In the genomic region with DNA sequence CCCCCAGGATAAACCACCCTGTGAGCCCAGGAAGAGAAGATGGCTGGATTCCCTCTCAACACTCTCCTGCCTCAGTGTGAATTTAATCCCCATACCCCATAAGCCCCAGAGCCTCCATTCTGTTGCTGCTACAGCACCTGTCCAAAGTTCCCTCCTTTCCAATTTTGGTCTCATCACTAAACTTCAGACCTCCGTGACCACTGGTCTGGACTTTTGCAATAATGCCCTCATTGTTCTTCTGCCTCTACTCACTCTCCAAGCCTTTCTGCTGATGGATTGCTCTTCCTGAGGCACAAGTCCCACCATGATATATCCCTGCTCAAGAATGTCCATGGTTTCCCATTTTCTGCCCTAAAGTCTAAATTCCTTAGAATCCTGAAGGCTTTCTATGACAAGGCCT, we compare ENCODE assay signal across 27 cellular contexts.
DNase-seq lines count a peak whose midpoint lies in the region; ATAC-seq, FAIRE-seq and TF ChIP-seq lines count a peak whose summit lies in the region.
"Had no signal": no experiment of that assay in that cellular context is flagged by ENCODE, and none has a peak within 500 bp of the region (broad histone marks: within the 10 kb centered on the region; RNA-seq: fewer than 3 reads in every experiment).

No MANE protein-coding gene starts in this region.

- no peaks in the 10 kb centered on the region for H3K9me3 Mint-ChIP-seq in nephron
- no peaks in the 10 kb centered on the region for H3K9me3 Mint-ChIP-seq in activated CD4-positive, alpha-beta T cell treated with anti-CD3 and anti-CD28 coated beads for 36 hours (ENCODE audit: low read depth)
- H3K9me3 Mint-ChIP-seq: CD8-positive, alpha-beta memory T cell had no signal

- peak; percentile 59 for DNase-seq in HepG2 (ENCODE audit: low spot score)
- no peak for DNase-seq in right lobe of liver
- DNase-seq in caudate nucleus (lab: John Stamatoyannopoulos, UW): no peak
- no peak for DNase-seq in COR-L47 (lab: John Stamatoyannopoulos, UW)
- no peak for DNase-seq in activated CD4-positive, alpha-beta T cell treated with anti-CD3 and anti-CD28 coated beads for 36 hours
- DNase-seq: 8988T; AML-193; C1 segment of cervical spinal cord; CD8-positive, alpha-beta memory T cell; DMS53; GDM1; KG1; NCI-H1092 treated with DMSO at 0.1 percent for 48 hours; NCI-H146; NCI-H2029; NCI-H345; NCI-H524; NCI-H82; SW 1271 had no signal

- H3K27ac Mint-ChIP-seq in nephron: peak overlapping the region in 2 of 3 experiments; percentile 7 to 79
- H3K27ac Mint-ChIP-seq in activated CD4-positive, alpha-beta T cell treated with anti-CD3 and anti-CD28 coated beads for 36 hours: no peak overlapping the region

- peaks cover 74% of the 10 kb centered on the region for H3K79me2 ChIP-seq in HepG2 (ENCODE audit: insufficient read depth, low read length)

- no peak for FAIRE-seq in HepG2 (lab: Jason Lieb, UNC)
- FAIRE-seq: D721Med, GM19239 had no signal

- TF ChIP-seq EP300 in HepG2 (IDR thresholded peaks at IDR 0.05; ENCODE audit: low read depth in 2 of 2, low read length in 2 of 2) (no peak), HepG2 (CRISPR knock-in tag; IDR thresholded peaks at IDR 0.05; ENCODE audit: borderline replicate concordance) (no peak)

- TF ChIP-seq CTCF in HepG2 (CRISPR knock-in tag; IDR thresholded peaks at IDR 0.05) (no peak), right lobe of liver (IDR thresholded peaks at IDR 0.05) (no peak), nephron (IDR thresholded peaks at IDR 0.05; ENCODE audit: unreplicated experiment in 3 of 3) (no peak)

- TF ChIP-seq POLR2A in HepG2 (IDR thresholded peaks at IDR 0.05; ENCODE audit: insufficient read depth in 1 of 2, low read depth in 2 of 2, low read length in 2 of 2) (no peak), right lobe of liver (IDR thresholded peaks at IDR 0.05) (no peak)

- WGBS in HepG2 (ENCODE audit: low lambda C conversion rate): 23% methylated on average over 1 of the region's 1 CpG
- WGBS in right lobe of liver (ENCODE audit: insufficient coverage, low coverage, low lambda C conversion rate, missing lambda C conversion rate): 62% methylated on average over 1 of the region's 1 CpG

- H3K9me3 ChIP-seq in HepG2 (ENCODE audit: low read length) (no peaks in the 10 kb centered on the region), right lobe of liver (no peaks in the 10 kb centered on the region)
- H3K9me3 ChIP-seq: HAP-1 had no signal

- H3K36me3 Mint-ChIP-seq in nephron (ENCODE audit: low read depth): no peaks in the 10 kb centered on the region
- no peaks in the 10 kb centered on the region for H3K36me3 Mint-ChIP-seq in activated CD4-positive, alpha-beta T cell treated with anti-CD3 and anti-CD28 coated beads for 36 hours (ENCODE audit: low read depth)
- H3K36me3 Mint-ChIP-seq: CD8-positive, alpha-beta memory T cell had no signal

- no peak overlapping the region for H3K4me3 ChIP-seq in HepG2 (replicated peaks in 1 of 3; ENCODE audit: insufficient read depth in 1 of 3, low read depth in 2 of 3, low read length in 3 of 3)
- H3K4me3 ChIP-seq in right lobe of liver: no peak overlapping the region
- H3K4me3 ChIP-seq: GM23248, HAP-1 had no signal

- H3K4me3 Mint-ChIP-seq in nephron: no peak overlapping the region
- no peak overlapping the region for H3K4me3 Mint-ChIP-seq in activated CD4-positive, alpha-beta T cell treated with anti-CD3 and anti-CD28 coated beads for 36 hours
- H3K4me3 Mint-ChIP-seq: CD8-positive, alpha-beta memory T cell had no signal

- in situ Hi-C loops in HepG2 (cut with HindIII; ENCODE audit: extremely low pct_ligation_motif_present, low pct_unique_long_range_greater_than_20kb): loop anchor here (10.0 kb wide), 1 partner anchor 83 kb away; no protein-coding TSS in a partner anchor

- peak overlapping the region; percentile 91 for H3K27ac ChIP-seq in HepG2 (ENCODE audit: extremely low read length, insufficient read depth, low read length)
- no peak overlapping the region for H3K27ac ChIP-seq in right lobe of liver
- H3K27ac ChIP-seq in caudate nucleus (ENCODE audit: low read depth, low read length): peak overlapping the region; percentile 4
- H3K27ac ChIP-seq: GM23248 had no signal

- H4K20me1 ChIP-seq in HepG2 (ENCODE audit: insufficient read depth, low read length): no peaks in the 10 kb centered on the region

- peaks cover 3% of the 10 kb centered on the region for H3K27me3 Mint-ChIP-seq in nephron (ENCODE audit: low read depth)
- H3K27me3 Mint-ChIP-seq in activated CD4-positive, alpha-beta T cell treated with anti-CD3 and anti-CD28 coated beads for 36 hours: no peaks in the 10 kb centered on the region

- intact Hi-C loops in HepG2 (cut with micrococcal nuclease; ENCODE audit: unreplicated experiment): loop anchor here (5.0 kb wide), 2 partner anchors 255 to 335 kb away; no protein-coding TSS in a partner anchor
- intact Hi-C loops in right lobe of liver (cut with DNase I): loop anchor here (10.0 kb wide), 2 partner anchors 123 to 343 kb away; no protein-coding TSS in a partner anchor
- intact Hi-C loops in activated CD4-positive, alpha-beta T cell treated with anti-CD3 and anti-CD28 coated beads for 36 hours (cut with DNase I, micrococcal nuclease): no loop called here

- H3K4me2 ChIP-seq in HepG2 (ENCODE audit: low read depth, low read length): peak overlapping the region; percentile 21; the same call in 1 of the 2 replicates

- ATAC-seq in HepG2 (no peak), right lobe of liver (no peak), GM19452 (IDR thresholded peaks at IDR 0.05; ENCODE audit: unreplicated experiment) (no peak), GM18909 (IDR thresholded peaks at IDR 0.05; ENCODE audit: poor library complexity, unreplicated experiment) (no peak)
- ATAC-seq in activated CD4-positive, alpha-beta T cell treated with anti-CD3 and anti-CD28 coated beads for 36 hours: no peak
- ATAC-seq: Right ventricle myocardium inferior had no signal

- CTCF ChIA-PET in HepG2 (lab: Yijun Ruan, JAX; ENCODE audit: low intra/inter-chr PET ratio, low total read pairs): interaction anchor here (1.9 kb wide), 1 partner anchor 11 kb away, joined by 5 read pairs; no protein-coding TSS in a partner anchor
- CTCF ChIA-PET in activated CD4-positive, alpha-beta T cell treated with anti-CD3 and anti-CD28 coated beads for 36 hours (lab: Charles Lee): interaction anchor here (0.7 to 9.8 kb wide), 5 partner anchors 12 to 346 kb away, joined by 3 to 178 read pairs (median 60); no protein-coding TSS in a partner anchor

- H3K36me3 ChIP-seq in HepG2 (replicated peaks in 1 of 2; ENCODE audit: control insufficient read depth in 1 of 2, insufficient read depth in 2 of 2, low read length in 2 of 2): peaks cover 0 to 6% of the 10 kb centered on the region in 2 experiments; a peak in 3 of 5 replicates
- H3K36me3 ChIP-seq in right lobe of liver: no peaks in the 10 kb centered on the region
- H3K36me3 ChIP-seq: HAP-1 had no signal

- no peaks in the 10 kb centered on the region for H3K27me3 ChIP-seq in HepG2 (ENCODE audit: control insufficient read depth in 1 of 2, insufficient read depth in 2 of 2, low read length in 2 of 2)
- H3K27me3 ChIP-seq in right lobe of liver: no peaks in the 10 kb centered on the region

- POLR2A ChIA-PET in HepG2 (lab: Yijun Ruan, JAX): interaction anchor here (1.5 to 6.6 kb wide), 7 partner anchors 9 to 365 kb away, joined by 4 to 64 read pairs (median 12); no protein-coding TSS in a partner anchor
- POLR2A ChIA-PET in activated CD4-positive, alpha-beta T cell treated with anti-CD3 and anti-CD28 coated beads for 36 hours (lab: Charles Lee): no interaction called here

- peak overlapping the region; percentile 64; the same call in 1 of the 2 replicates for H3K9ac ChIP-seq in HepG2 (ENCODE audit: insufficient read depth, low read depth, low read length)
- H3K9ac ChIP-seq: GM23248 had no signal

- TF ChIP-seq RAD21 in HepG2 (CRISPR knock-in tag; IDR thresholded peaks at IDR 0.05): no peak

- no peak overlapping the region for H2AFZ ChIP-seq in HepG2 (ENCODE audit: low read length)
- H2AFZ ChIP-seq: GM23248 had no signal

- H3K4me1 Mint-ChIP-seq in nephron: peaks cover 26% of the 10 kb centered on the region
- peaks cover 5% of the 10 kb centered on the region for H3K4me1 Mint-ChIP-seq in activated CD4-positive, alpha-beta T cell treated with anti-CD3 and anti-CD28 coated beads for 36 hours

- H3K4me1 ChIP-seq in HepG2 (ENCODE audit: insufficient read depth, low read length): peaks cover 100% of the 10 kb centered on the region
- peaks cover 0 to 7% (median 1%) of the 10 kb centered on the region in 4 donors for H3K4me1 ChIP-seq in right lobe of liver

- no TSS peak for BruUV-seq in HepG2 (replicated peaks; lab: Mats Ljungman, UMichigan)

TF ChIP-seq in HepG2, 621 proteins besides CTCF, POLR2A, EP300 and RAD21 (continues in another document):
- TF ChIP-seq, protein P1, sequence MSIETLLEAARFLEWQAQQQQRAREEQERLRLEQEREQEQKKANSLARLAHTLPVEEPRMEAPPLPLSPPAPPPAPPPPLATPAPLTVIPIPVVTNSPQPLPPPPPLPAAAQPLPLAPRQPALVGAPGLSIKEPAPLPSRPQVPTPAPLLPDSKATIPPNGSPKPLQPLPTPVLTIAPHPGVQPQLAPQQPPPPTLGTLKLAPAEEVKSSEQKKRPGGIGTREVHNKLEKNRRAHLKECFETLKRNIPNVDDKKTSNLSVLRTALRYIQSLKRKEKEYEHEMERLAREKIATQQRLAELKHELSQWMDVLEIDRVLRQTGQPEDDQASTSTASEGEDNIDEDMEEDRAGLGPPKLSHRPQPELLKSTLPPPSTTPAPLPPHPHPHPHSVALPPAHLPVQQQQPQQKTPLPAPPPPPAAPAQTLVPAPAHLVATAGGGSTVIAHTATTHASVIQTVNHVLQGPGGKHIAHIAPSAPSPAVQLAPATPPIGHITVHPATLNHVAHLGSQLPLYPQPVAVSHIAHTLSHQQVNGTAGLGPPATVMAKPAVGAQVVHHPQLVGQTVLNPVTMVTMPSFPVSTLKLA (IDR thresholded peaks at IDR 0.05): no peak
- TF ChIP-seq HNF4A (CRISPR knock-in tag; IDR thresholded peaks at IDR 0.05) (peak; percentile 82), MEIS1 (CRISPR knock-in tag; IDR thresholded peaks at IDR 0.05; ENCODE audit: borderline replicate concordance) (no peak), SALL1 (CRISPR knock-in tag; IDR thresholded peaks at IDR 0.05) (no peak), RCOR2 (CRISPR knock-in tag; IDR thresholded peaks at IDR 0.05) (peak; percentile 53; the same call in 1 of the 2 replicates), ZNF792 (CRISPR knock-in tag; IDR thresholded peaks at IDR 0.05) (0 out of 2 replicates have a peak, but pooled peaks have one; percentile 40), HNRNPL (IDR thresholded peaks at IDR 0.05; ENCODE audit: low read depth, low read length) (no peak)

Comparison
In these comparisons a context has a peak if more than half of its experiments do, and no peak if none do; other contexts are left out.
1. H3K27ac ChIP-seq: peak in HepG2 (single experiment) and caudate nucleus (single experiment); none in right lobe of liver (0 of 3).
2. intact Hi-C loops: an anchor here in HepG2 (5.0 kb wide) and right lobe of liver (10.0 kb wide); none called in activated CD4-positive, alpha-beta T cell treated with anti-CD3 and anti-CD28 coated beads for 36 hours.